In genomic region chr17:42458497-42459255, GRCh38 we compare ENCODE assay signal across 8 cellular contexts. TPM values are rescaled to one million over a fixed set of nuclear protein-coding genes. Genes with fewer than 3 reads are reported as not detected.
DNase-seq lines count a peak whose midpoint lies in the region; ATAC-seq and TF ChIP-seq lines count a peak whose summit lies in the region.

ATP6V0A1 (plus strand) TSS chr17:42458878; CDS start chr17:42460895, 2,017 bp downstream.

- DNase-seq in CD1c-positive myeloid dendritic cell (ENCODE audit: extremely low spot score) = peak; percentile 93
- peak in 74 of 76 experiments; percentile 55 to 97 (median 90) for DNase-seq in HUDEP-2 (lab: John Stamatoyannopoulos, UW; ENCODE audit: unreplicated experiment in 76 of 76)
- peak; percentile 93 for DNase-seq in activated T-cell treated with anti-CD3 and anti-CD28 coated beads for 48 hours (ENCODE audit: low read depth)
- no peak for DNase-seq in epithelial cell of proximal tubule (ENCODE audit: low read depth)
- DNase-seq in mucosa of descending colon = peak; percentile 97 to 98 (median 97)
- DNase-seq in stimulated activated CD8-positive, alpha-beta memory T cell treated with anti-CD3 and anti-CD28 coated beads, Interleukin-4, amount 100 ng/mL, for 1 hour (ENCODE audit: low read depth in 2 of 2, low spot score in 1 of 2) = peak; percentile 60 to 73

- H2AFZ ChIP-seq in OCI-LY3 (ENCODE audit: low read depth, low read length) = no peak within 1 kb of the TSS

- peak within 1 kb of the TSS; percentile 89 for H3K9ac ChIP-seq in OCI-LY3 (ENCODE audit: low read length)

- no peak for TF ChIP-seq CTCF in OCI-LY3 (IDR thresholded peaks at IDR 0.05; ENCODE audit: low read depth, low read length)
- no peak for TF ChIP-seq CTCF in epithelial cell of proximal tubule (conservative IDR thresholded peaks at IDR 0.05; ENCODE audit: low read depth, low read length)
- no peak for TF ChIP-seq CTCF in mucosa of descending colon (IDR thresholded peaks at IDR 0.05)

- ATAC-seq in GM19467 (IDR thresholded peaks at IDR 0.05; ENCODE audit: unreplicated experiment) (peak; percentile 49), mucosa of descending colon (peak; percentile 98)

- H3K4me3 ChIP-seq in OCI-LY3 (ENCODE audit: low read length) (peak within 1 kb of the TSS; percentile 90), epithelial cell of proximal tubule (ENCODE audit: low read depth, low read length) (peak within 1 kb of the TSS; percentile 100), mucosa of descending colon (peak within 1 kb of the TSS; percentile 45)

- H3K27ac ChIP-seq in OCI-LY3 (ENCODE audit: low read length) = peak within 1 kb of the TSS; percentile 92

- H3K79me2 ChIP-seq in OCI-LY3 (ENCODE audit: low read length) = peaks cover 31% of the 10 kb centered on the region

- H3K9me3 ChIP-seq in OCI-LY3 (ENCODE audit: insufficient read depth, low read length) (no peaks in the 10 kb centered on the region), mucosa of descending colon (no peaks in the 10 kb centered on the region)

- H4K20me1 ChIP-seq in OCI-LY3 (ENCODE audit: insufficient read depth, low read length) = peaks cover 16% of the 10 kb centered on the region

- intact Hi-C loops in mucosa of descending colon (cut with DNase I, micrococcal nuclease) = no loop called here

- H3K36me3 ChIP-seq in OCI-LY3 (replicated peaks; ENCODE audit: low read depth, low read length) (peaks cover 15% of the 10 kb centered on the region), mucosa of descending colon (ENCODE audit: low read depth) (no peaks in the 10 kb centered on the region)

- no peaks in the 10 kb centered on the region for H3K27me3 ChIP-seq in OCI-LY3 (ENCODE audit: low read depth, low read length)

- H3K4me2 ChIP-seq in OCI-LY3 (ENCODE audit: low read length) = peak within 1 kb of the TSS; percentile 85

- H3K4me1 ChIP-seq in OCI-LY3 (ENCODE audit: low read length) (peaks cover 53% of the 10 kb centered on the region), mucosa of descending colon (ENCODE audit: low read depth) (peaks cover 17% of the 10 kb centered on the region)

RNA-seq across cellular contexts. Expression of gene ATP6V0A1, which starts in this region (rescaled TPM):
- total RNA-seq in epithelial cell of proximal tubule (25.4 and 32.3 TPM in 2 replicates), mucosa of descending colon (100 to 1,000 TPM in 1 of 3 donors, 10 to 100 TPM in 2; 88.5 to 105 (median 95.6) TPM)

Comparison
In these comparisons a context has a peak if more than half of its experiments do, and no peak if none do; other contexts are left out.
1. H3K4me3 ChIP-seq: peak in every context shown above with its lines; median percentile 100 in epithelial cell of proximal tubule; 90 in OCI-LY3; 45 in mucosa of descending colon.